ENCODE assay signal across 1 cellular context in genomic region chr2:43193996-43194869, GRCh38.
A peak's percentile ranks its signal among the peaks of the same experiment; 100 is the strongest.
TF ChIP-seq lines count a peak whose summit lies in the region.

No MANE protein-coding gene starts in this region.

TF ChIP-seq in HepG2, 621 proteins besides CTCF, POLR2A, EP300 and RAD21 (continued from another document and continues in another):
- TF ChIP-seq, protein P1, sequence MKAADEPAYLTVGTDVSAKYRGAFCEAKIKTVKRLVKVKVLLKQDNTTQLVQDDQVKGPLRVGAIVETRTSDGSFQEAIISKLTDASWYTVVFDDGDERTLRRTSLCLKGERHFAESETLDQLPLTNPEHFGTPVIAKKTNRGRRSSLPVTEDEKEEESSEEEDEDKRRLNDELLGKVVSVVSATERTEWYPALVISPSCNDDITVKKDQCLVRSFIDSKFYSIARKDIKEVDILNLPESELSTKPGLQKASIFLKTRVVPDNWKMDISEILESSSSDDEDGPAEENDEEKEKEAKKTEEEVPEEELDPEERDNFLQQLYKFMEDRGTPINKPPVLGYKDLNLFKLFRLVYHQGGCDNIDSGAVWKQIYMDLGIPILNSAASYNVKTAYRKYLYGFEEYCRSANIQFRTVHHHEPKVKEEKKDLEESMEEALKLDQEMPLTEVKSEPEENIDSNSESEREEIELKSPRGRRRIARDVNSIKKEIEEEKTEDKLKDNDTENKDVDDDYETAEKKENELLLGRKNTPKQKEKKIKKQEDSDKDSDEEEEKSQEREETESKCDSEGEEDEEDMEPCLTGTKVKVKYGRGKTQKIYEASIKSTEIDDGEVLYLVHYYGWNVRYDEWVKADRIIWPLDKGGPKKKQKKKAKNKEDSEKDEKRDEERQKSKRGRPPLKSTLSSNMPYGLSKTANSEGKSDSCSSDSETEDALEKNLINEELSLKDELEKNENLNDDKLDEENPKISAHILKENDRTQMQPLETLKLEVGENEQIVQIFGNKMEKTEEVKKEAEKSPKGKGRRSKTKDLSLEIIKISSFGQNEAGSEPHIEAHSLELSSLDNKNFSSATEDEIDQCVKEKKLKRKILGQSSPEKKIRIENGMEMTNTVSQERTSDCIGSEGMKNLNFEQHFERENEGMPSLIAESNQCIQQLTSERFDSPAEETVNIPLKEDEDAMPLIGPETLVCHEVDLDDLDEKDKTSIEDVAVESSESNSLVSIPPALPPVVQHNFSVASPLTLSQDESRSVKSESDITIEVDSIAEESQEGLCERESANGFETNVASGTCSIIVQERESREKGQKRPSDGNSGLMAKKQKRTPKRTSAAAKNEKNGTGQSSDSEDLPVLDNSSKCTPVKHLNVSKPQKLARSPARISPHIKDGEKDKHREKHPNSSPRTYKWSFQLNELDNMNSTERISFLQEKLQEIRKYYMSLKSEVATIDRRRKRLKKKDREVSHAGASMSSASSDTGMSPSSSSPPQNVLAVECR (CRISPR knock-in tag; IDR thresholded peaks at IDR 0.05; ENCODE audit: borderline replicate concordance): peak; percentile 33; the same call in 1 of the 2 replicates
- TF ChIP-seq E2F5 (CRISPR knock-in tag; conservative IDR thresholded peaks at IDR 0.05) (no peak), ZNF512B (CRISPR knock-in tag; IDR thresholded peaks at IDR 0.05; ENCODE audit: borderline replicate concordance) (0 out of 2 replicates have a peak, but pooled peaks have one; percentile 47), KDM4B (CRISPR knock-in tag; IDR thresholded peaks at IDR 0.05) (peak; percentile 41; the same call in 1 of the 2 replicates), ZBTB8A (CRISPR knock-in tag; IDR thresholded peaks at IDR 0.05; ENCODE audit: borderline replicate concordance, low read depth) (no peak; the same call in 1 of the 2 replicates), PHF20 (CRISPR knock-in tag; IDR thresholded peaks at IDR 0.05) (no peak), ZNF468 (CRISPR knock-in tag; IDR thresholded peaks at IDR 0.05) (no peak), RBM39 (IDR thresholded peaks at IDR 0.05; ENCODE audit: low read depth, low read length, poor library complexity, severe bottlenecking) (peak; percentile 15), ZNF792 (CRISPR knock-in tag; IDR thresholded peaks at IDR 0.05) (peak; percentile 83), GTF3A (CRISPR knock-in tag; conservative IDR thresholded peaks at IDR 0.05) (no peak), ZNF207 (IDR thresholded peaks at IDR 0.05; ENCODE audit: borderline replicate concordance) (no peak), NCOA1 (CRISPR knock-in tag; IDR thresholded peaks at IDR 0.05) (peak; percentile 9; the same call in 1 of the 2 replicates), GATAD2A (CRISPR knock-in tag; IDR thresholded peaks at IDR 0.05) (peak; percentile 98), PCBP1 (IDR thresholded peaks at IDR 0.05; ENCODE audit: borderline replicate concordance, low read depth, low read length) (0 out of 2 replicates have a peak, but pooled peaks have one; percentile 29), LBX2 (CRISPR knock-in tag; IDR thresholded peaks at IDR 0.05; ENCODE audit: borderline replicate concordance) (peak; percentile 80; the same call in 1 of the 2 replicates), ZNF33A (CRISPR knock-in tag; IDR thresholded peaks at IDR 0.05; ENCODE audit: borderline replicate concordance) (no peak; the same call in 1 of the 2 replicates), ZNF83 (CRISPR knock-in tag; IDR thresholded peaks at IDR 0.05; ENCODE audit: borderline replicate concordance) (no peak), ZNF782 (CRISPR knock-in tag; IDR thresholded peaks at IDR 0.05; ENCODE audit: borderline replicate concordance) (no peak), PITX1 (CRISPR knock-in tag; IDR thresholded peaks at IDR 0.05) (peak; percentile 95), ZNF678 (CRISPR knock-in tag; IDR thresholded peaks at IDR 0.05) (no peak), TFDP1 (CRISPR knock-in tag; IDR thresholded peaks at IDR 0.05; ENCODE audit: borderline replicate concordance) (peak; percentile 29; the same call in 1 of the 2 replicates), ZNF24 (IDR thresholded peaks at IDR 0.05) (no peak), SATB2 (CRISPR knock-in tag; IDR thresholded peaks at IDR 0.05) (peak; percentile 61; the same call in 1 of the 2 replicates), MTA3 (CRISPR knock-in tag; IDR thresholded peaks at IDR 0.05) (0 out of 2 replicates have a peak, but pooled peaks have one; percentile 36), ZSCAN31 (CRISPR knock-in tag; IDR thresholded peaks at IDR 0.05; ENCODE audit: low read depth) (peak; percentile 36; the same call in 1 of the 2 replicates), HDAC2 (CRISPR knock-in tag; IDR thresholded peaks at IDR 0.05) (peak; percentile 98), MIER2 (CRISPR knock-in tag; IDR thresholded peaks at IDR 0.05) (no peak), ZNF296 (CRISPR knock-in tag; conservative IDR thresholded peaks at IDR 0.05) (peak; percentile 98), ZNF619 (CRISPR knock-in tag; IDR thresholded peaks at IDR 0.05) (no peak), NONO (IDR thresholded peaks at IDR 0.05) (no peak), NONO (CRISPR knock-in tag; conservative IDR thresholded peaks at IDR 0.05) (peak; percentile 65), THAP11 (CRISPR knock-in tag; IDR thresholded peaks at IDR 0.05) (peak; percentile 77), DR1 (CRISPR knock-in tag; IDR thresholded peaks at IDR 0.05) (peak; percentile 52; the same call in 1 of the 2 replicates), ZNF460 (CRISPR knock-in tag; IDR thresholded peaks at IDR 0.05; ENCODE audit: borderline replicate concordance) (peak; percentile 78; the same call in 1 of the 2 replicates), PRDM4 (CRISPR knock-in tag; IDR thresholded peaks at IDR 0.05; ENCODE audit: borderline replicate concordance) (no peak), MED13 (CRISPR knock-in tag; IDR thresholded peaks at IDR 0.05) (peak; percentile 98), NFKBIZ (CRISPR knock-in tag; IDR thresholded peaks at IDR 0.05) (0 out of 2 replicates have a peak, but pooled peaks have one; percentile 68), ZFP37 (CRISPR knock-in tag; IDR thresholded peaks at IDR 0.05; ENCODE audit: borderline replicate concordance) (peak; percentile 88; the same call in 1 of the 2 replicates)
- TF ChIP-seq, protein P2, sequence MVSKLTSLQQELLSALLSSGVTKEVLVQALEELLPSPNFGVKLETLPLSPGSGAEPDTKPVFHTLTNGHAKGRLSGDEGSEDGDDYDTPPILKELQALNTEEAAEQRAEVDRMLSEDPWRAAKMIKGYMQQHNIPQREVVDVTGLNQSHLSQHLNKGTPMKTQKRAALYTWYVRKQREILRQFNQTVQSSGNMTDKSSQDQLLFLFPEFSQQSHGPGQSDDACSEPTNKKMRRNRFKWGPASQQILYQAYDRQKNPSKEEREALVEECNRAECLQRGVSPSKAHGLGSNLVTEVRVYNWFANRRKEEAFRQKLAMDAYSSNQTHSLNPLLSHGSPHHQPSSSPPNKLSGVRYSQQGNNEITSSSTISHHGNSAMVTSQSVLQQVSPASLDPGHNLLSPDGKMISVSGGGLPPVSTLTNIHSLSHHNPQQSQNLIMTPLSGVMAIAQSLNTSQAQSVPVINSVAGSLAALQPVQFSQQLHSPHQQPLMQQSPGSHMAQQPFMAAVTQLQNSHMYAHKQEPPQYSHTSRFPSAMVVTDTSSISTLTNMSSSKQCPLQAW (CRISPR knock-in tag; IDR thresholded peaks at IDR 0.05): peak; percentile 100
- TF ChIP-seq, protein P3, sequence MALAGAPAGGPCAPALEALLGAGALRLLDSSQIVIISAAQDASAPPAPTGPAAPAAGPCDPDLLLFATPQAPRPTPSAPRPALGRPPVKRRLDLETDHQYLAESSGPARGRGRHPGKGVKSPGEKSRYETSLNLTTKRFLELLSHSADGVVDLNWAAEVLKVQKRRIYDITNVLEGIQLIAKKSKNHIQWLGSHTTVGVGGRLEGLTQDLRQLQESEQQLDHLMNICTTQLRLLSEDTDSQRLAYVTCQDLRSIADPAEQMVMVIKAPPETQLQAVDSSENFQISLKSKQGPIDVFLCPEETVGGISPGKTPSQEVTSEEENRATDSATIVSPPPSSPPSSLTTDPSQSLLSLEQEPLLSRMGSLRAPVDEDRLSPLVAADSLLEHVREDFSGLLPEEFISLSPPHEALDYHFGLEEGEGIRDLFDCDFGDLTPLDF (CRISPR knock-in tag; IDR thresholded peaks at IDR 0.05): no peak; the same call in 1 of the 2 replicates
- TF ChIP-seq, protein P4, sequence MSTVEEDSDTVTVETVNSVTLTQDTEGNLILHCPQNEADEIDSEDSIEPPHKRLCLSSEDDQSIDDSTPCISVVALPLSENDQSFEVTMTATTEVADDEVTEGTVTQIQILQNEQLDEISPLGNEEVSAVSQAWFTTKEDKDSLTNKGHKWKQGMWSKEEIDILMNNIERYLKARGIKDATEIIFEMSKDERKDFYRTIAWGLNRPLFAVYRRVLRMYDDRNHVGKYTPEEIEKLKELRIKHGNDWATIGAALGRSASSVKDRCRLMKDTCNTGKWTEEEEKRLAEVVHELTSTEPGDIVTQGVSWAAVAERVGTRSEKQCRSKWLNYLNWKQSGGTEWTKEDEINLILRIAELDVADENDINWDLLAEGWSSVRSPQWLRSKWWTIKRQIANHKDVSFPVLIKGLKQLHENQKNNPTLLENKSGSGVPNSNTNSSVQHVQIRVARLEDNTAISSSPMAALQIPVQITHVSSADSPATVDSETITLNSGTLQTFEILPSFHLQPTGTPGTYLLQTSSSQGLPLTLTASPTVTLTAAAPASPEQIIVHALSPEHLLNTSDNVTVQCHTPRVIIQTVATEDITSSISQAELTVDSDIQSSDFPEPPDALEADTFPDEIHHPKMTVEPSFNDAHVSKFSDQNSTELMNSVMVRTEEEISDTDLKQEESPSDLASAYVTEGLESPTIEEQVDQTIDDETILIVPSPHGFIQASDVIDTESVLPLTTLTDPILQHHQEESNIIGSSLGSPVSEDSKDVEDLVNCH (CRISPR knock-in tag; IDR thresholded peaks at IDR 0.05): 0 out of 2 replicates have a peak, but pooled peaks have one; percentile 8
- TF ChIP-seq, protein P5, sequence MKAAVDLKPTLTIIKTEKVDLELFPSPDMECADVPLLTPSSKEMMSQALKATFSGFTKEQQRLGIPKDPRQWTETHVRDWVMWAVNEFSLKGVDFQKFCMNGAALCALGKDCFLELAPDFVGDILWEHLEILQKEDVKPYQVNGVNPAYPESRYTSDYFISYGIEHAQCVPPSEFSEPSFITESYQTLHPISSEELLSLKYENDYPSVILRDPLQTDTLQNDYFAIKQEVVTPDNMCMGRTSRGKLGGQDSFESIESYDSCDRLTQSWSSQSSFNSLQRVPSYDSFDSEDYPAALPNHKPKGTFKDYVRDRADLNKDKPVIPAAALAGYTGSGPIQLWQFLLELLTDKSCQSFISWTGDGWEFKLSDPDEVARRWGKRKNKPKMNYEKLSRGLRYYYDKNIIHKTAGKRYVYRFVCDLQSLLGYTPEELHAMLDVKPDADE (CRISPR knock-in tag; IDR thresholded peaks at IDR 0.05): no peak
